In genomic region chr12:2414810-2415567, GRCh38 we compare ENCODE assay signal across 22 cellular contexts.
A peak's percentile ranks its signal among the peaks of the same experiment; 100 is the strongest.
DNase-seq lines count a peak whose midpoint lies in the region; TF ChIP-seq lines count a peak whose summit lies in the region.
"Had no signal": no experiment of that assay in that cellular context is flagged by ENCODE, and none has a peak within 500 bp of the region (broad histone marks: within the 10 kb centered on the region; RNA-seq: fewer than 3 reads in every experiment).

No MANE protein-coding gene starts in this region.

- no peak overlapping the region for H4K91ac ChIP-seq in mesenchymal stem cell (ENCODE audit: low read length)

- H3K18ac ChIP-seq in mesenchymal stem cell (ENCODE audit: low read depth in 1 of 2, low read length in 2 of 2): no peak overlapping the region

- H3K4me2 ChIP-seq in mesenchymal stem cell (ENCODE audit: low read length, poor library complexity, severe bottlenecking): no peak overlapping the region
- no peak overlapping the region for H3K4me2 ChIP-seq in hepatocyte

- peak overlapping the region; percentile 81 for H3K27ac Mint-ChIP-seq in osteocyte (ENCODE audit: unreplicated experiment)
- H3K27ac Mint-ChIP-seq: activated naive CD8-positive, alpha-beta T cell treated with anti-CD3 and anti-CD28 coated beads for 36 hours; brain; stimulated activated effector memory CD8-positive, alpha-beta T cell treated with anti-CD3 and anti-CD28 coated beads, Interleukin-12 subunit alpha, Interleukin-12 subunit beta, amount 100 ng/mL, for 72 hours had no signal

- H3K23ac ChIP-seq in mesenchymal stem cell (ENCODE audit: low read length in 2 of 2): no peak overlapping the region

- peaks cover 11% of the 10 kb centered on the region for H3K36me3 Mint-ChIP-seq in osteocyte (ENCODE audit: unreplicated experiment)
- H3K36me3 Mint-ChIP-seq: activated naive CD8-positive, alpha-beta T cell treated with anti-CD3 and anti-CD28 coated beads for 36 hours; brain; stimulated activated effector memory CD8-positive, alpha-beta T cell treated with anti-CD3 and anti-CD28 coated beads, Interleukin-12 subunit alpha, Interleukin-12 subunit beta, amount 100 ng/mL, for 72 hours had no signal

- peaks cover 27% of the 10 kb centered on the region for H3K4me1 Mint-ChIP-seq in osteocyte (ENCODE audit: unreplicated experiment)
- H3K4me1 Mint-ChIP-seq: activated naive CD8-positive, alpha-beta T cell treated with anti-CD3 and anti-CD28 coated beads for 36 hours; stimulated activated effector memory CD8-positive, alpha-beta T cell treated with anti-CD3 and anti-CD28 coated beads, Interleukin-12 subunit alpha, Interleukin-12 subunit beta, amount 100 ng/mL, for 72 hours had no signal

- no peak overlapping the region for H3K4ac ChIP-seq in mesenchymal stem cell (ENCODE audit: low read depth in 1 of 2, low read length in 2 of 2)

- TF ChIP-seq CTCF in coronary artery (IDR thresholded peaks at IDR 0.05) (no peak), osteocyte (IDR thresholded peaks at IDR 0.05) (no peak), hepatocyte (IDR thresholded peaks at IDR 0.05; ENCODE audit: poor library complexity) (no peak)

- no peak overlapping the region for H3K14ac ChIP-seq in mesenchymal stem cell (ENCODE audit: low read length in 2 of 2)

- H3K4me3 ChIP-seq in H7 (ENCODE audit: insufficient read depth, low read depth, low read length) (no peak overlapping the region), coronary artery (no peak overlapping the region), mesenchymal stem cell (ENCODE audit: insufficient read depth in 1 of 2, low read depth in 1 of 2, low read length in 2 of 2) (no peak overlapping the region), hepatocyte (no peak overlapping the region)
- H3K4me3 ChIP-seq: lower lobe of right lung, right atrium auricular region had no signal

- WGBS in mesenchymal stem cell: 90% methylated on average over 16 of the region's 19 CpGs
- WGBS in hepatocyte (ENCODE audit: low lambda C conversion rate, missing lambda C conversion rate): 95% methylated on average over 19 of the region's 19 CpGs

- no peaks in the 10 kb centered on the region for H3K9me3 Mint-ChIP-seq in osteocyte (ENCODE audit: unreplicated experiment)
- H3K9me3 Mint-ChIP-seq: activated naive CD8-positive, alpha-beta T cell treated with anti-CD3 and anti-CD28 coated beads for 36 hours; brain; stimulated activated effector memory CD8-positive, alpha-beta T cell treated with anti-CD3 and anti-CD28 coated beads, Interleukin-12 subunit alpha, Interleukin-12 subunit beta, amount 100 ng/mL, for 72 hours had no signal

- no peaks in the 10 kb centered on the region for H3K9me3 ChIP-seq in mesenchymal stem cell (ENCODE audit: control insufficient read depth, low read length)
- H3K9me3 ChIP-seq in hepatocyte (ENCODE audit: low read depth): no peaks in the 10 kb centered on the region
- H3K9me3 ChIP-seq: lower lobe of right lung, right atrium auricular region had no signal

- no peaks in the 10 kb centered on the region for H3K79me1 ChIP-seq in mesenchymal stem cell (replicated peaks; ENCODE audit: low read length, poor library complexity, severe bottlenecking)

- peaks cover 2% of the 10 kb centered on the region for H3K4me1 ChIP-seq in mesenchymal stem cell (ENCODE audit: control insufficient read depth, insufficient read depth, low read depth, low read length)
- peaks cover 6% of the 10 kb centered on the region for H3K4me1 ChIP-seq in hepatocyte (ENCODE audit: insufficient read depth)
- H3K4me1 ChIP-seq: lower lobe of right lung had no signal

- peak overlapping the region; percentile 12 to 41 for H3K27ac ChIP-seq in coronary artery
- no peak overlapping the region for H3K27ac ChIP-seq in mesenchymal stem cell (ENCODE audit: low read length, poor library complexity, severe bottlenecking)
- H3K27ac ChIP-seq in hepatocyte: no peak overlapping the region
- H3K27ac ChIP-seq: lower lobe of right lung, RWPE1 had no signal

- no peak overlapping the region for H2BK15ac ChIP-seq in mesenchymal stem cell (ENCODE audit: low read depth, poor library complexity, severe bottlenecking)

- H4K20me1 ChIP-seq in hepatocyte (ENCODE audit: insufficient read depth, poor library complexity, severe bottlenecking): no peaks in the 10 kb centered on the region

- H2AK5ac ChIP-seq in mesenchymal stem cell (ENCODE audit: low read length, severe bottlenecking): no peak overlapping the region

- H4K8ac ChIP-seq in mesenchymal stem cell (ENCODE audit: low read length): no peak overlapping the region

- H3K36me3 ChIP-seq in H7 (replicated peaks; ENCODE audit: control insufficient read depth, insufficient read depth, low read length) (no peaks in the 10 kb centered on the region), mesenchymal stem cell (ENCODE audit: control insufficient read depth in 1 of 2, insufficient read depth in 2 of 2, low read depth in 1 of 2, low read length in 2 of 2) (peaks cover 0 to 4% of the 10 kb centered on the region in 2 experiments), hepatocyte (replicated peaks; ENCODE audit: insufficient read depth, low read depth) (no peaks in the 10 kb centered on the region)
- H3K36me3 ChIP-seq: lower lobe of right lung, right atrium auricular region had no signal

- H3K79me2 ChIP-seq in hepatocyte: no peaks in the 10 kb centered on the region

- H2BK12ac ChIP-seq in mesenchymal stem cell (ENCODE audit: low read length in 2 of 2): no peak overlapping the region

- no peak overlapping the region for H3K9ac ChIP-seq in mesenchymal stem cell (ENCODE audit: low read length)

- H2BK120ac ChIP-seq in mesenchymal stem cell (ENCODE audit: low read depth, low read length): no peak overlapping the region

- no peaks in the 10 kb centered on the region for H3K27me3 Mint-ChIP-seq in osteocyte (ENCODE audit: unreplicated experiment)
- H3K27me3 Mint-ChIP-seq: activated naive CD8-positive, alpha-beta T cell treated with anti-CD3 and anti-CD28 coated beads for 36 hours had no signal

- DNase-seq in COLO829 (ENCODE audit: low spot score) (peak; percentile 50), H7 (peak; percentile 52), coronary artery (ENCODE audit: low spot score) (no peak), osteocyte (ENCODE audit: extremely low spot score, unreplicated experiment) (no peak), mesenchymal stem cell (no peak), retina (no peak), NCI-H526 (lab: John Stamatoyannopoulos, UW) (no peak), hepatocyte (ENCODE audit: low spot score) (no peak)
- DNase-seq: activated naive CD8-positive, alpha-beta T cell treated with anti-CD3 and anti-CD28 coated beads for 36 hours; activated T-cell treated with anti-CD3 and anti-CD28 coated beads, Interleukin-2, amount 50 U/mL, for 48 hours; C1 segment of cervical spinal cord; DMS153; lower lobe of right lung; NCI-H1105; NCI-H2081; NCI-H446 treated with DMSO at 0.1 percent for 48 hours; nucleus accumbens; SW 1271 had no signal

- peak overlapping the region; percentile 1 for H3K4me3 Mint-ChIP-seq in osteocyte (ENCODE audit: unreplicated experiment)
- H3K4me3 Mint-ChIP-seq: activated naive CD8-positive, alpha-beta T cell treated with anti-CD3 and anti-CD28 coated beads for 36 hours; brain; stimulated activated effector memory CD8-positive, alpha-beta T cell treated with anti-CD3 and anti-CD28 coated beads, Interleukin-12 subunit alpha, Interleukin-12 subunit beta, amount 100 ng/mL, for 72 hours had no signal

- no peaks in the 10 kb centered on the region for H3K27me3 ChIP-seq in H7 (ENCODE audit: control insufficient read depth, insufficient read depth, low read length)
- peaks cover 0 to 19% of the 10 kb centered on the region in 2 experiments for H3K27me3 ChIP-seq in mesenchymal stem cell (ENCODE audit: control insufficient read depth in 1 of 2, insufficient read depth in 1 of 2, low read length in 2 of 2)
- no peaks in the 10 kb centered on the region for H3K27me3 ChIP-seq in hepatocyte
- H3K27me3 ChIP-seq: right atrium auricular region had no signal

- H3K9me2 ChIP-seq in hepatocyte (replicated peaks; ENCODE audit: insufficient read depth): no peaks in the 10 kb centered on the region

- no peak overlapping the region for H2AFZ ChIP-seq in mesenchymal stem cell (ENCODE audit: low read depth, low read length)
- H2AFZ ChIP-seq in hepatocyte: no peak overlapping the region

- H2BK5ac ChIP-seq in mesenchymal stem cell (ENCODE audit: low read depth, low read length, poor library complexity, severe bottlenecking): no peak overlapping the region

Comparison
In these comparisons a context has a peak if more than half of its experiments do, and no peak if none do; other contexts are left out.
1. DNase-seq: peak in COLO829 (single experiment) and H7 (single experiment); none in coronary artery (single experiment), osteocyte (single experiment), mesenchymal stem cell (single experiment), retina (single experiment), NCI-H526 (0 of 2) and hepatocyte (single experiment).
2. H3K27ac ChIP-seq: peak in coronary artery (2 of 2); none in mesenchymal stem cell (single experiment) and hepatocyte (single experiment).